In genomic region chr16:84503751-84504395, GRCh38 we compare ENCODE assay signal across 1 cellular context.
TF ChIP-seq lines count a peak whose summit lies in the region.

No MANE protein-coding gene starts in this region.

TF ChIP-seq in HepG2, 621 proteins besides CTCF, POLR2A, EP300 and RAD21 (continued from another document and continues in another):
- TF ChIP-seq KDM3A (CRISPR knock-in tag; IDR thresholded peaks at IDR 0.05; ENCODE audit: low read depth) = no peak
- no peak; the same call in 1 of the 2 replicates for TF ChIP-seq ZNF331 (CRISPR knock-in tag; IDR thresholded peaks at IDR 0.05)
- TF ChIP-seq PHB2 (IDR thresholded peaks at IDR 0.05; ENCODE audit: partially characterized antibody) = no peak
- 0 out of 2 replicates have a peak, but pooled peaks have one; percentile 26 for TF ChIP-seq WIZ (CRISPR knock-in tag; IDR thresholded peaks at IDR 0.05)
- TF ChIP-seq PATZ1 (CRISPR knock-in tag; IDR thresholded peaks at IDR 0.05) = 0 out of 2 replicates have a peak, but pooled peaks have one; percentile 7
- peak; percentile 10; the same call in 1 of the 2 replicates for TF ChIP-seq NRL (CRISPR knock-in tag; IDR thresholded peaks at IDR 0.05; ENCODE audit: borderline replicate concordance)
- TF ChIP-seq ZNF644 (CRISPR knock-in tag; IDR thresholded peaks at IDR 0.05; ENCODE audit: low read depth) = no peak
- no peak for TF ChIP-seq MYNN (CRISPR knock-in tag; IDR thresholded peaks at IDR 0.05; ENCODE audit: low read depth)
- TF ChIP-seq ZNF562 (CRISPR knock-in tag; IDR thresholded peaks at IDR 0.05; ENCODE audit: borderline replicate concordance) = no peak
- 0 out of 2 replicates have a peak, but pooled peaks have one; percentile 2 for TF ChIP-seq ZNF790 (CRISPR knock-in tag; IDR thresholded peaks at IDR 0.05; ENCODE audit: borderline replicate concordance)
- TF ChIP-seq ZNF883 (CRISPR knock-in tag; IDR thresholded peaks at IDR 0.05; ENCODE audit: not compliant biosample characterization) = peak; percentile 57
- TF ChIP-seq ZNF10 (CRISPR knock-in tag; IDR thresholded peaks at IDR 0.05; ENCODE audit: borderline replicate concordance, low read depth) = no peak
- TF ChIP-seq POLR2AphosphoS5 (IDR thresholded peaks at IDR 0.05; ENCODE audit: low read depth, low read length) = no peak
- TF ChIP-seq CCDC6 (CRISPR knock-in tag; IDR thresholded peaks at IDR 0.05) = no peak
- TF ChIP-seq NR0B2 (CRISPR knock-in tag; IDR thresholded peaks at IDR 0.05) = peak; percentile 28; the same call in 1 of the 2 replicates
- TF ChIP-seq ZNF263 (CRISPR knock-in tag; IDR thresholded peaks at IDR 0.05) = no peak
- TF ChIP-seq, protein P1, sequence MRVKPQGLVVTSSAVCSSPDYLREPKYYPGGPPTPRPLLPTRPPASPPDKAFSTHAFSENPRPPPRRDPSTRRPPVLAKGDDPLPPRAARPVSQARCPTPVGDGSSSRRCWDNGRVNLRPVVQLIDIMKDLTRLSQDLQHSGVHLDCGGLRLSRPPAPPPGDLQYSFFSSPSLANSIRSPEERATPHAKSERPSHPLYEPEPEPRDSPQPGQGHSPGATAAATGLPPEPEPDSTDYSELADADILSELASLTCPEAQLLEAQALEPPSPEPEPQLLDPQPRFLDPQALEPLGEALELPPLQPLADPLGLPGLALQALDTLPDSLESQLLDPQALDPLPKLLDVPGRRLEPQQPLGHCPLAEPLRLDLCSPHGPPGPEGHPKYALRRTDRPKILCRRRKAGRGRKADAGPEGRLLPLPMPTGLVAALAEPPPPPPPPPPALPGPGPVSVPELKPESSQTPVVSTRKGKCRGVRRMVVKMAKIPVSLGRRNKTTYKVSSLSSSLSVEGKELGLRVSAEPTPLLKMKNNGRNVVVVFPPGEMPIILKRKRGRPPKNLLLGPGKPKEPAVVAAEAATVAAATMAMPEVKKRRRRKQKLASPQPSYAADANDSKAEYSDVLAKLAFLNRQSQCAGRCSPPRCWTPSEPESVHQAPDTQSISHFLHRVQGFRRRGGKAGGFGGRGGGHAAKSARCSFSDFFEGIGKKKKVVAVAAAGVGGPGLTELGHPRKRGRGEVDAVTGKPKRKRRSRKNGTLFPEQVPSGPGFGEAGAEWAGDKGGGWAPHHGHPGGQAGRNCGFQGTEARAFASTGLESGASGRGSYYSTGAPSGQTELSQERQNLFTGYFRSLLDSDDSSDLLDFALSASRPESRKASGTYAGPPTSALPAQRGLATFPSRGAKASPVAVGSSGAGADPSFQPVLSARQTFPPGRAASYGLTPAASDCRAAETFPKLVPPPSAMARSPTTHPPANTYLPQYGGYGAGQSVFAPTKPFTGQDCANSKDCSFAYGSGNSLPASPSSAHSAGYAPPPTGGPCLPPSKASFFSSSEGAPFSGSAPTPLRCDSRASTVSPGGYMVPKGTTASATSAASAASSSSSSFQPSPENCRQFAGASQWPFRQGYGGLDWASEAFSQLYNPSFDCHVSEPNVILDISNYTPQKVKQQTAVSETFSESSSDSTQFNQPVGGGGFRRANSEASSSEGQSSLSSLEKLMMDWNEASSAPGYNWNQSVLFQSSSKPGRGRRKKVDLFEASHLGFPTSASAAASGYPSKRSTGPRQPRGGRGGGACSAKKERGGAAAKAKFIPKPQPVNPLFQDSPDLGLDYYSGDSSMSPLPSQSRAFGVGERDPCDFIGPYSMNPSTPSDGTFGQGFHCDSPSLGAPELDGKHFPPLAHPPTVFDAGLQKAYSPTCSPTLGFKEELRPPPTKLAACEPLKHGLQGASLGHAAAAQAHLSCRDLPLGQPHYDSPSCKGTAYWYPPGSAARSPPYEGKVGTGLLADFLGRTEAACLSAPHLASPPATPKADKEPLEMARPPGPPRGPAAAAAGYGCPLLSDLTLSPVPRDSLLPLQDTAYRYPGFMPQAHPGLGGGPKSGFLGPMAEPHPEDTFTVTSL (CRISPR knock-in tag; IDR thresholded peaks at IDR 0.05; ENCODE audit: borderline replicate concordance) = no peak
- TF ChIP-seq SNRNP70 (IDR thresholded peaks at IDR 0.05; ENCODE audit: low read depth, low read length) = no peak
- no peak for TF ChIP-seq KDM4B (CRISPR knock-in tag; IDR thresholded peaks at IDR 0.05)
- peak; percentile 63; the same call in 1 of the 2 replicates for TF ChIP-seq ZNF737 (CRISPR knock-in tag; IDR thresholded peaks at IDR 0.05; ENCODE audit: borderline replicate concordance)
- TF ChIP-seq, protein P2, sequence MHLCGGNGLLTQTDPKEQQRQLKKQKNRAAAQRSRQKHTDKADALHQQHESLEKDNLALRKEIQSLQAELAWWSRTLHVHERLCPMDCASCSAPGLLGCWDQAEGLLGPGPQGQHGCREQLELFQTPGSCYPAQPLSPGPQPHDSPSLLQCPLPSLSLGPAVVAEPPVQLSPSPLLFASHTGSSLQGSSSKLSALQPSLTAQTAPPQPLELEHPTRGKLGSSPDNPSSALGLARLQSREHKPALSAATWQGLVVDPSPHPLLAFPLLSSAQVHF (CRISPR knock-in tag; IDR thresholded peaks at IDR 0.05) = no peak
- TF ChIP-seq SIN3A (IDR thresholded peaks at IDR 0.05; ENCODE audit: borderline replicate concordance, low read depth, low read length) = peak; percentile 0; the same call in 1 of the 2 replicates
- no peak for TF ChIP-seq ERF (CRISPR knock-in tag; IDR thresholded peaks at IDR 0.05)
- TF ChIP-seq, protein P3, sequence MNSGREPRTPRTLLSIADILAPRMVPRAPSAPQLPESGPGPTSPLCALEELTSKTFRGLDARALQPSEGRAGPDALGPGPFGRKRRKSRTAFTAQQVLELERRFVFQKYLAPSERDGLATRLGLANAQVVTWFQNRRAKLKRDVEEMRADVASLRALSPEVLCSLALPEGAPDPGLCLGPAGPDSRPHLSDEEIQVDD (CRISPR knock-in tag; IDR thresholded peaks at IDR 0.05; ENCODE audit: borderline replicate concordance) = no peak
- TF ChIP-seq LCORL (IDR thresholded peaks at IDR 0.05) = no peak
- no peak for TF ChIP-seq LCORL (CRISPR knock-in tag; IDR thresholded peaks at IDR 0.05)
- TF ChIP-seq ZNF3 (CRISPR knock-in tag; IDR thresholded peaks at IDR 0.05) = no peak
- no peak for TF ChIP-seq E2F5 (CRISPR knock-in tag; conservative IDR thresholded peaks at IDR 0.05)
- no peak for TF ChIP-seq SETDB1 (CRISPR knock-in tag; IDR thresholded peaks at IDR 0.05; ENCODE audit: borderline replicate concordance)
- TF ChIP-seq KDM6A (CRISPR knock-in tag; IDR thresholded peaks at IDR 0.05; ENCODE audit: low read depth) = no peak
- TF ChIP-seq HNRNPLL (IDR thresholded peaks at IDR 0.05; ENCODE audit: low read depth, low read length, poor library complexity, severe bottlenecking) = no peak
- TF ChIP-seq ZMYM2 (CRISPR knock-in tag; IDR thresholded peaks at IDR 0.05) = no peak
- TF ChIP-seq HCFC1 (IDR thresholded peaks at IDR 0.05; ENCODE audit: low read depth, low read length) = no peak
- TF ChIP-seq ZNF646 (CRISPR knock-in tag; IDR thresholded peaks at IDR 0.05) = no peak; the same call in 1 of the 2 replicates
- no peak for TF ChIP-seq TCF12 (IDR thresholded peaks at IDR 0.05)
- no peak for TF ChIP-seq TCF12 (CRISPR knock-in tag; IDR thresholded peaks at IDR 0.05)
- no peak for TF ChIP-seq ZBTB3 (CRISPR knock-in tag; IDR thresholded peaks at IDR 0.05; ENCODE audit: borderline replicate concordance, low read depth)
- no peak for TF ChIP-seq ZBTB1 (CRISPR knock-in tag; IDR thresholded peaks at IDR 0.05; ENCODE audit: borderline replicate concordance)
- peak; percentile 100 for TF ChIP-seq ZSCAN29 (CRISPR knock-in tag; conservative IDR thresholded peaks at IDR 0.05)
- no peak for TF ChIP-seq SIX4 (CRISPR knock-in tag; IDR thresholded peaks at IDR 0.05)
- no peak for TF ChIP-seq KMT2A (CRISPR knock-in tag; IDR thresholded peaks at IDR 0.05)
- TF ChIP-seq FOXK1 (CRISPR knock-in tag; IDR thresholded peaks at IDR 0.05; ENCODE audit: borderline replicate concordance, low read depth) = no peak
- TF ChIP-seq, protein P4, sequence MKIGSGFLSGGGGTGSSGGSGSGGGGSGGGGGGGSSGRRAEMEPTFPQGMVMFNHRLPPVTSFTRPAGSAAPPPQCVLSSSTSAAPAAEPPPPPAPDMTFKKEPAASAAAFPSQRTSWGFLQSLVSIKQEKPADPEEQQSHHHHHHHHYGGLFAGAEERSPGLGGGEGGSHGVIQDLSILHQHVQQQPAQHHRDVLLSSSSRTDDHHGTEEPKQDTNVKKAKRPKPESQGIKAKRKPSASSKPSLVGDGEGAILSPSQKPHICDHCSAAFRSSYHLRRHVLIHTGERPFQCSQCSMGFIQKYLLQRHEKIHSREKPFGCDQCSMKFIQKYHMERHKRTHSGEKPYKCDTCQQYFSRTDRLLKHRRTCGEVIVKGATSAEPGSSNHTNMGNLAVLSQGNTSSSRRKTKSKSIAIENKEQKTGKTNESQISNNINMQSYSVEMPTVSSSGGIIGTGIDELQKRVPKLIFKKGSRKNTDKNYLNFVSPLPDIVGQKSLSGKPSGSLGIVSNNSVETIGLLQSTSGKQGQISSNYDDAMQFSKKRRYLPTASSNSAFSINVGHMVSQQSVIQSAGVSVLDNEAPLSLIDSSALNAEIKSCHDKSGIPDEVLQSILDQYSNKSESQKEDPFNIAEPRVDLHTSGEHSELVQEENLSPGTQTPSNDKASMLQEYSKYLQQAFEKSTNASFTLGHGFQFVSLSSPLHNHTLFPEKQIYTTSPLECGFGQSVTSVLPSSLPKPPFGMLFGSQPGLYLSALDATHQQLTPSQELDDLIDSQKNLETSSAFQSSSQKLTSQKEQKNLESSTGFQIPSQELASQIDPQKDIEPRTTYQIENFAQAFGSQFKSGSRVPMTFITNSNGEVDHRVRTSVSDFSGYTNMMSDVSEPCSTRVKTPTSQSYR (CRISPR knock-in tag; IDR thresholded peaks at IDR 0.05; ENCODE audit: borderline replicate concordance) = 0 out of 2 replicates have a peak, but pooled peaks have one; percentile 5
